Comparison of ENCODE assay signal across 8 cellular contexts in genomic region chr15:77021803-77022381, GRCh38. TPM values are rescaled to one million over a fixed set of nuclear protein-coding genes. Genes with fewer than 3 reads are reported as not detected.
DNase-seq lines count a peak whose midpoint lies in the region; ATAC-seq and TF ChIP-seq lines count a peak whose summit lies in the region.

No MANE protein-coding gene starts in this region.

- peaks cover 78% of the 10 kb centered on the region for H3K4me1 Mint-ChIP-seq in activated CD4-positive, alpha-beta memory T cell treated with anti-CD3 and anti-CD28 coated beads, Interleukin-2, amount 10 ng/mL, durations not matched to agents 7 days and 5 days

- CTCF ChIA-PET in activated CD4-positive, alpha-beta memory T cell treated with anti-CD3 and anti-CD28 coated beads, Interleukin-2, amount 10 ng/mL, durations not matched to agents 7 days and 5 days (lab: Charles Lee) = interaction anchor here (1.0 to 1.9 kb wide), 10 partner anchors 8 to 80 kb away, joined by 3 to 16 read pairs (median 6); partner anchors contain the start of gene PSTPIP1

- POLR2A ChIA-PET in activated CD4-positive, alpha-beta memory T cell treated with anti-CD3 and anti-CD28 coated beads, Interleukin-2, amount 10 ng/mL, durations not matched to agents 7 days and 5 days (lab: Charles Lee) = interaction anchor here (0.7 to 3.9 kb wide), 10 partner anchors 9 to 521 kb away, joined by 3 to 59 read pairs (median 5); partner anchors contain the start of gene PSTPIP1

- peak overlapping the region; percentile 57 for H3K4me3 Mint-ChIP-seq in activated CD4-positive, alpha-beta memory T cell treated with anti-CD3 and anti-CD28 coated beads, Interleukin-2, amount 10 ng/mL, durations not matched to agents 7 days and 5 days

- no peak for ATAC-seq in GM21526 (IDR thresholded peaks at IDR 0.05; ENCODE audit: low FRiP score, unreplicated experiment)
- ATAC-seq in GM21447 (IDR thresholded peaks at IDR 0.05; ENCODE audit: unreplicated experiment) = no peak

- DNase-seq in stimulated activated CD4-positive, alpha-beta T cell treated with anti-CD3 and anti-CD28 coated beads, Interleukin-1b, Interleukin-23, amount 100 ng/mL, for 48 hours = peak; percentile 63
- DNase-seq in stimulated activated CD4-positive, alpha-beta T cell treated with anti-CD3 and anti-CD28 coated beads, Interleukin-4, amount 100 ng/mL, for 4 hours = no peak
- peak; percentile 73 for DNase-seq in activated CD4-positive, alpha-beta memory T cell treated with anti-CD3 and anti-CD28 coated beads, Interleukin-2, amount 10 ng/mL, durations not matched to agents 7 days and 5 days
- DNase-seq in fibroblast of pulmonary artery (ENCODE audit: low read depth) (peak; percentile 72), occipital lobe (lab: John Stamatoyannopoulos, UW) (no peak), G401 (ENCODE audit: low spot score) (no peak)

- peaks cover 82% of the 10 kb centered on the region for H3K36me3 Mint-ChIP-seq in activated CD4-positive, alpha-beta memory T cell treated with anti-CD3 and anti-CD28 coated beads, Interleukin-2, amount 10 ng/mL, durations not matched to agents 7 days and 5 days (ENCODE audit: low read depth)

- in situ Hi-C loops in G401 (cut with HindIII; ENCODE audit: low sequenced_read_pairs) = no loop called here

- H3K27ac Mint-ChIP-seq in activated CD4-positive, alpha-beta memory T cell treated with anti-CD3 and anti-CD28 coated beads, Interleukin-2, amount 10 ng/mL, durations not matched to agents 7 days and 5 days = peak overlapping the region; percentile 99

- no peak for TF ChIP-seq CTCF in fibroblast of pulmonary artery (IDR thresholded peaks at IDR 0.05; ENCODE audit: low read length, missing control alignments)

- no peak overlapping the region for H3K4me3 ChIP-seq in fibroblast of pulmonary artery (replicated peaks; ENCODE audit: low read depth, low read length)

- H3K27me3 Mint-ChIP-seq in activated CD4-positive, alpha-beta memory T cell treated with anti-CD3 and anti-CD28 coated beads, Interleukin-2, amount 10 ng/mL, durations not matched to agents 7 days and 5 days = no peaks in the 10 kb centered on the region

- H3K9me3 Mint-ChIP-seq in activated CD4-positive, alpha-beta memory T cell treated with anti-CD3 and anti-CD28 coated beads, Interleukin-2, amount 10 ng/mL, durations not matched to agents 7 days and 5 days = no peaks in the 10 kb centered on the region

RNA-seq across cellular contexts. Expression of gene PSTPIP1, which starts 27.0 kb away (rescaled TPM):
- 100 to 1,000 TPM; 181 to 187 TPM for total RNA-seq in activated CD4-positive, alpha-beta memory T cell treated with anti-CD3 and anti-CD28 coated beads, Interleukin-2, amount 10 ng/mL, durations not matched to agents 7 days and 5 days
- total RNA-seq in occipital lobe = 0.62 TPM
- total RNA-seq in G401 (2014; rRNA removed; shearing (Covaris generic)) = not detected in 2 replicates

RNA-seq across cellular contexts. Expression of gene TSPAN3, which starts 49.0 kb away (rescaled TPM):
- 10 to 100 TPM; 12.4 to 13.9 TPM for total RNA-seq in activated CD4-positive, alpha-beta memory T cell treated with anti-CD3 and anti-CD28 coated beads, Interleukin-2, amount 10 ng/mL, durations not matched to agents 7 days and 5 days
- total RNA-seq in occipital lobe = 202 TPM
- 235 and 245 TPM in 2 replicates for total RNA-seq in G401 (2014; rRNA removed; shearing (Covaris generic))

Comparison
In these comparisons a context has a peak if more than half of its experiments do, and no peak if none do; other contexts are left out.
1. DNase-seq: peak in stimulated activated CD4-positive, alpha-beta T cell treated with anti-CD3 and anti-CD28 coated beads, Interleukin-1b, Interleukin-23, amount 100 ng/mL, for 48 hours (single experiment), activated CD4-positive, alpha-beta memory T cell treated with anti-CD3 and anti-CD28 coated beads, Interleukin-2, amount 10 ng/mL, durations not matched to agents 7 days and 5 days (single experiment) and fibroblast of pulmonary artery (single experiment); none in stimulated activated CD4-positive, alpha-beta T cell treated with anti-CD3 and anti-CD28 coated beads, Interleukin-4, amount 100 ng/mL, for 4 hours (0 of 2), occipital lobe (single experiment) and G401 (single experiment).
2. RNA of gene PSTPIP1, which starts 27.0 kb away (total RNA-seq): 181 to 187 TPM in activated CD4-positive, alpha-beta memory T cell treated with anti-CD3 and anti-CD28 coated beads, Interleukin-2, amount 10 ng/mL, durations not matched to agents 7 days and 5 days; 0.62 TPM in occipital lobe (single experiment) and not detected in G401; every median in the first group is over 100 times any median in the second.
3. RNA of gene TSPAN3, which starts 49.0 kb away (total RNA-seq): 235 to 245 TPM in G401 and 202 TPM in occipital lobe (single experiment); 12.4 to 13.9 TPM in activated CD4-positive, alpha-beta memory T cell treated with anti-CD3 and anti-CD28 coated beads, Interleukin-2, amount 10 ng/mL, durations not matched to agents 7 days and 5 days; every median in the first group is over 10 times any median in the second.